Comparison of ENCODE assay signal across 1 cellular context in the genomic region with DNA sequence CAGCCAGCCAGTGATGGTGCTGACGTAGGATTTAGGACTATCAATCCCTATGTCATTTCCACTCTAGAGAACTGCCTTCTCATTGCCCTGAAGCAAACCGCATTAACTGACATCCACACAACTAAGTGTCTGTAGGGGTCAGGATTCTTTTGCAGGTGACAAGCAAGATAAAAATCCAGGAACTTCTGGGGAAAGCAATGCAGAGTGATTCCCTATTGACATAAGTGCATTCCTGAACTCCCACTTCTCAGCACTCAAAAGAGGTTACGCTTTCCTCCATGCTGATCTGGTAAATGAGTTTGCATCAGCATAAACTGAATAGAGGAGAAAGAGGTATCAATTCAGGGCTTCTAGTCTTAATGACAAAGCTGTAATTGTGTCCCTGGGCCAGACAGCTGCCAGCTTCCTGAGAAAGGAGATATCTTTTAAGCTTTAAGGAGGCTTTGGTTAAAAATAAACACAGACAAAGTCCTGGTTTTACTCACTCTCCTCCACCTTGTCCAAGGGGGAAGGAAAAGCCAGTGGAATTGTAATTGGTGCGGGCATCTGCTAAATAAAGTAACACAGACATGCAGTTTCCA.
TF ChIP-seq lines count a peak whose summit lies in the region.

No MANE protein-coding gene starts in this region.

TF ChIP-seq in SK-N-SH treated with all-trans-retinoic acid at 6 μM for 48 hours, 23 proteins besides CTCF, POLR2A, EP300 and RAD21 (continued from another document):
- TF ChIP-seq BACH2 (CRISPR knock-in tag; IDR thresholded peaks at IDR 0.05; ENCODE audit: borderline replicate concordance) (no peak), TOX (CRISPR knock-in tag; IDR thresholded peaks at IDR 0.05; ENCODE audit: borderline replicate concordance) (no peak), ESRRG (CRISPR knock-in tag; IDR thresholded peaks at IDR 0.05) (no peak)
